In the genomic region with DNA sequence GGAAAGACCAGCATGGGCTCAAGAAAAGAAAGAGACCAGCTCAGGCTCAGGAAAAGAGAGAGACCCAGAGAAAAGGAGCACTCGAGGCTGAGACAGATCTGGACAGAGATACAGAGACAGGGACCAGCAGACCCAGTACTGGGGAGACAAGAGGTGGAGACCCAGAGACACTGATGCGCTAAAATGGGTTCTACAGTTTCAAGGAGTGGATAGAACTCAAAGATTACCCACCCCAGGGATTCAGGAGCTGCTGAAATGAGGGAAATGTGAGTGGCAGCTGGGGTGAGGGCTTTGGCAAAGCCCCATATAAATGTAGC, we compare ENCODE assay signal across 8 cellular contexts. TPM values are rescaled to one million over a fixed set of nuclear protein-coding genes. Genes with fewer than 3 reads are reported as not detected.
DNase-seq lines count a peak whose midpoint lies in the region; ATAC-seq, FAIRE-seq and TF ChIP-seq lines count a peak whose summit lies in the region.

No MANE protein-coding gene starts in this region.

- no peak for TF ChIP-seq POLR2A in breast epithelium (IDR thresholded peaks at IDR 0.05)

- H3K36me3 ChIP-seq in breast epithelium: peaks cover 4% of the 10 kb centered on the region
- H3K36me3 ChIP-seq in bronchial epithelial cell (ENCODE audit: control insufficient read depth, insufficient read depth, low read length): peaks cover 1% of the 10 kb centered on the region
- no peaks in the 10 kb centered on the region for H3K36me3 ChIP-seq in mesodermal cell (ENCODE audit: control insufficient read depth, insufficient read depth, low read length)
- H3K36me3 ChIP-seq in urinary bladder (ENCODE audit: insufficient read depth): no peaks in the 10 kb centered on the region

- H3K4me3 ChIP-seq in breast epithelium (peak overlapping the region; percentile 71 to 98 (median 97)), bronchial epithelial cell (ENCODE audit: low read depth, low read length) (peak overlapping the region; percentile 98), mesodermal cell (ENCODE audit: extremely low read depth, insufficient read depth, low read length, poor library complexity, severe bottlenecking) (peak overlapping the region; percentile 78), urinary bladder (ENCODE audit: low read depth, low read length) (peak overlapping the region; percentile 84)

- H3K27ac ChIP-seq in breast epithelium (peak overlapping the region; percentile 95 to 99), mesodermal cell (ENCODE audit: low read depth, low read length, severe bottlenecking) (peak overlapping the region; percentile 100), urinary bladder (ENCODE audit: low read depth) (peak overlapping the region; percentile 87)

- intact Hi-C loops in breast epithelium (cut with DNase I; ENCODE audit: low total_unique reads) (no loop called here), MCF 10A (cut with micrococcal nuclease) (no loop called here)

- H3K9me3 ChIP-seq in breast epithelium (peaks cover 34 to 41% of the 10 kb centered on the region in 2 donors), mesodermal cell (ENCODE audit: control insufficient read depth, low read length) (peaks cover 69% of the 10 kb centered on the region)

- no peak overlapping the region for H3K4me3 Mint-ChIP-seq in MCF 10A (ENCODE audit: unreplicated experiment)

- no peaks in the 10 kb centered on the region for H3K36me3 Mint-ChIP-seq in MCF 10A (ENCODE audit: insufficient read depth, unreplicated experiment)

- no peak for ATAC-seq in HG03469 (IDR thresholded peaks at IDR 0.05; ENCODE audit: unreplicated experiment)

- H3K27me3 ChIP-seq in breast epithelium (no peaks in the 10 kb centered on the region), bronchial epithelial cell (ENCODE audit: control insufficient read depth, insufficient read depth, low read length) (no peaks in the 10 kb centered on the region)

- no peaks in the 10 kb centered on the region for H3K4me1 Mint-ChIP-seq in MCF 10A (ENCODE audit: insufficient read depth, unreplicated experiment)

- no peak for FAIRE-seq in bronchial epithelial cell (lab: Jason Lieb, UNC)

- 24 to 25% methylated on average over 1 of the region's 2 CpGs for WGBS in mesodermal cell (ENCODE audit: insufficient coverage in 2 of 2), 2 experiments
- 15% methylated on average over 2 of the region's 2 CpGs for WGBS in urinary bladder

- no TSS peak for BruUV-seq in MCF 10A (replicated peaks; lab: Mats Ljungman, UMichigan)

- no peak overlapping the region for H3K27ac Mint-ChIP-seq in MCF 10A (ENCODE audit: low read depth, unreplicated experiment)

- POLR2A ChIA-PET in MCF 10A (lab: Yijun Ruan, JAX): no interaction called here

- peaks cover 18% of the 10 kb centered on the region for H3K9me3 Mint-ChIP-seq in MCF 10A (ENCODE audit: unreplicated experiment)

- no peak for DNase-seq in breast epithelium (ENCODE audit: low spot score in 2 of 2)
- DNase-seq in MCF 10A (ENCODE audit: unreplicated experiment): no peak
- DNase-seq in bronchial epithelial cell (ENCODE audit: low read depth): no peak
- no peak for DNase-seq in activated effector memory CD4-positive, alpha-beta T cell treated with anti-CD3 and anti-CD28 coated beads, Interleukin-2, amount 50 U/mL, for 16 hours
- no peak for DNase-seq in NCI-H526 treated with DMSO at 0.1 percent for 48 hours (lab: John Stamatoyannopoulos, UW)

- H3K4me1 ChIP-seq in breast epithelium (no peaks in the 10 kb centered on the region), mesodermal cell (ENCODE audit: control insufficient read depth, insufficient read depth, low read length, poor library complexity, severe bottlenecking) (no peaks in the 10 kb centered on the region), urinary bladder (ENCODE audit: insufficient read depth) (peaks cover 2% of the 10 kb centered on the region)

- no peaks in the 10 kb centered on the region for H3K27me3 Mint-ChIP-seq in MCF 10A (ENCODE audit: insufficient read depth, unreplicated experiment)

- CTCF ChIA-PET in MCF 10A (lab: Yijun Ruan, JAX): no interaction called here

- TF ChIP-seq CTCF in breast epithelium (IDR thresholded peaks at IDR 0.05) (no peak), MCF 10A (IDR thresholded peaks at IDR 0.05; ENCODE audit: unreplicated experiment) (no peak), bronchial epithelial cell (IDR thresholded peaks at IDR 0.05; ENCODE audit: insufficient read depth, low read length, severe bottlenecking) (no peak)

RNA-seq across cellular contexts. Expression of gene ZSCAN18, which starts 0.6 kb away (rescaled TPM):
- total RNA-seq in breast epithelium (10 to 100 TPM; 29.1 to 94.4 (median 66.2) TPM), MCF 10A (2022) (not detected in 2 replicates), bronchial epithelial cell (16.6 and 40.8 TPM in 2 replicates), urinary bladder (73.1 TPM)
- 39.6 TPM for polyA plus RNA-seq in mesodermal cell (2013, experiment 1 of 2)
- 34.0 TPM for polyA plus RNA-seq in mesodermal cell (2013, experiment 2 of 2)
- 98.2 TPM for polyA plus RNA-seq in urinary bladder

RNA-seq across cellular contexts. Expression of gene ZNF135, which starts 39.6 kb away (rescaled TPM):
- total RNA-seq in breast epithelium (10 to 100 TPM in 2 of 3 donors, 1 to 10 TPM in 1; 7.5 to 16.2 (median 14.4) TPM), MCF 10A (2022) (not detected in 2 replicates), bronchial epithelial cell (1.6 and 3.7 TPM in 2 replicates), urinary bladder (12.6 TPM)
- polyA plus RNA-seq in mesodermal cell (2013, experiment 1 of 2): 1.1 TPM
- 0.76 TPM for polyA plus RNA-seq in mesodermal cell (2013, experiment 2 of 2)
- 9.0 TPM for polyA plus RNA-seq in urinary bladder

RNA-seq across cellular contexts. Expression of gene ZNF329, which starts 51.9 kb away (rescaled TPM):
- total RNA-seq in breast epithelium (10 to 100 TPM in 2 of 3 donors, 1 to 10 TPM in 1; 6.9 to 20.8 (median 13.8) TPM), MCF 10A (2022) (2.8 and 2.9 TPM in 2 replicates), bronchial epithelial cell (14.1 and 14.5 TPM in 2 replicates), urinary bladder (19.6 TPM)
- 9.3 TPM for polyA plus RNA-seq in mesodermal cell (2013, experiment 1 of 2)
- 9.5 TPM for polyA plus RNA-seq in mesodermal cell (2013, experiment 2 of 2)
- 9.4 TPM for polyA plus RNA-seq in urinary bladder

Comparison
In these comparisons a context has a peak if more than half of its experiments do, and no peak if none do; other contexts are left out.
1. RNA of gene ZSCAN18, which starts 0.6 kb away (total RNA-seq): 73.1 TPM in urinary bladder (single experiment), 29.1 to 94.4 TPM in breast epithelium and 16.6 to 40.8 TPM in bronchial epithelial cell; not detected in MCF 10A; every median in the first group is over 10 times any median in the second.
2. Peak in every context shown above with its lines, with median percentiles within 50 percentile points of each other: H3K27ac ChIP-seq and H3K4me3 ChIP-seq.